ENCODE assay signal across 1 cellular context in the genomic region with DNA sequence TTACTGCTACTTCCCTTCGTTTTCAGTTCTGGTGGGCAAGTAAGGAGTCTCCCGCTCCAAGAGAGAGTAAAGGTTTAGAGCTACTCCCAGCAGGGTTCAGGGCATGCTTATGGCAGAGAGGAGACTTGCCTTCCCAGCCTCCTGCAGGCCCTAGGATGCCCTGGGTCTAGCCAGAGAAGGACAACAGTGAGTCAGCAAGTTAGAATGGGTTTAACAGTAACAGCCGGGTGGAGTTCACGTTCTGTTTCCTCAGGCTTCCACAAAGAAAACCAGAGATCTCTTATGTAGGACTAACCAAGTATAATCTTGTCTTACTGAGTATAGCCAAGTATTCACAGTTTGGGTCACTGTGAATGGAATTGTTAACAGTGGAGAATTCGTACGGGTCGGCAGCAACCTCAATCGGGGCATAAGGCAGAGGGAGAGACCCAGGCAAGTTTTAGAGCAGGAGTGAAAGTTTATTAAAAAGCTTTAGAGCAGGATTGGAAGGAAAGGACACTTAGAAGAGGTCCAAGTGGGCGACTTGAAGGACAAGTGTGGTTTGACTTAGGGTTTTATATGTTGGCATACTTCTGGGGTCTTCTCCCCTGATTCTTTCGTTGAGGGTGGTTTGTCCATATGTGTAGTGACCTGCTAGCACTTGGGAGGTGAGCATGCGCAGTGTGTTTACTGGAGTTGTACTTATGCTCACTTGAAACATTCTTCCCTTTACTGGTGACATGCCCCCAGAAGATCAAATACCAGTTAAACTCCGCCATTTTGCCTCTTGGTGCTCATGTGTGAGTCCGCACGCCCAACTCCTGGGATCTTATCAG.
A peak's percentile ranks its signal among the peaks of the same experiment; 100 is the strongest.
TF ChIP-seq lines count a peak whose summit lies in the region.

No MANE protein-coding gene starts in this region.

TF ChIP-seq in K562, 482 proteins besides CTCF, POLR2A, EP300 and RAD21 (continued from another document and continues in another):
- TF ChIP-seq, protein P1, sequence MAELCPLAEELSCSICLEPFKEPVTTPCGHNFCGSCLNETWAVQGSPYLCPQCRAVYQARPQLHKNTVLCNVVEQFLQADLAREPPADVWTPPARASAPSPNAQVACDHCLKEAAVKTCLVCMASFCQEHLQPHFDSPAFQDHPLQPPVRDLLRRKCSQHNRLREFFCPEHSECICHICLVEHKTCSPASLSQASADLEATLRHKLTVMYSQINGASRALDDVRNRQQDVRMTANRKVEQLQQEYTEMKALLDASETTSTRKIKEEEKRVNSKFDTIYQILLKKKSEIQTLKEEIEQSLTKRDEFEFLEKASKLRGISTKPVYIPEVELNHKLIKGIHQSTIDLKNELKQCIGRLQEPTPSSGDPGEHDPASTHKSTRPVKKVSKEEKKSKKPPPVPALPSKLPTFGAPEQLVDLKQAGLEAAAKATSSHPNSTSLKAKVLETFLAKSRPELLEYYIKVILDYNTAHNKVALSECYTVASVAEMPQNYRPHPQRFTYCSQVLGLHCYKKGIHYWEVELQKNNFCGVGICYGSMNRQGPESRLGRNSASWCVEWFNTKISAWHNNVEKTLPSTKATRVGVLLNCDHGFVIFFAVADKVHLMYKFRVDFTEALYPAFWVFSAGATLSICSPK (IDR thresholded peaks at IDR 0.05; ENCODE audit: borderline replicate concordance) = no peak
- TF ChIP-seq, protein P2, sequence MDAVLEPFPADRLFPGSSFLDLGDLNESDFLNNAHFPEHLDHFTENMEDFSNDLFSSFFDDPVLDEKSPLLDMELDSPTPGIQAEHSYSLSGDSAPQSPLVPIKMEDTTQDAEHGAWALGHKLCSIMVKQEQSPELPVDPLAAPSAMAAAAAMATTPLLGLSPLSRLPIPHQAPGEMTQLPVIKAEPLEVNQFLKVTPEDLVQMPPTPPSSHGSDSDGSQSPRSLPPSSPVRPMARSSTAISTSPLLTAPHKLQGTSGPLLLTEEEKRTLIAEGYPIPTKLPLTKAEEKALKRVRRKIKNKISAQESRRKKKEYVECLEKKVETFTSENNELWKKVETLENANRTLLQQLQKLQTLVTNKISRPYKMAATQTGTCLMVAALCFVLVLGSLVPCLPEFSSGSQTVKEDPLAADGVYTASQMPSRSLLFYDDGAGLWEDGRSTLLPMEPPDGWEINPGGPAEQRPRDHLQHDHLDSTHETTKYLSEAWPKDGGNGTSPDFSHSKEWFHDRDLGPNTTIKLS (IDR thresholded peaks at IDR 0.05; ENCODE audit: borderline replicate concordance, low read depth) = 0 out of 2 replicates have a peak, but pooled peaks have one; percentile 7
- TF ChIP-seq MED1 (CRISPR knock-in tag; IDR thresholded peaks at IDR 0.05; ENCODE audit: borderline replicate concordance) = no peak
- TF ChIP-seq ZNF766 (CRISPR knock-in tag; conservative IDR thresholded peaks at IDR 0.05) = peak; percentile 90
- no peak for TF ChIP-seq DACH1 (IDR thresholded peaks at IDR 0.05; ENCODE audit: partially characterized antibody)
- TF ChIP-seq GABPA (tag; conservative IDR thresholded peaks at IDR 0.05; ENCODE audit: low read depth) = peak; percentile 25; the same call in 1 of the 2 replicates
- TF ChIP-seq MCM5 (IDR thresholded peaks at IDR 0.05; ENCODE audit: low read depth) = no peak
- no peak for TF ChIP-seq KDM2B (CRISPR knock-in tag; IDR thresholded peaks at IDR 0.05)
- TF ChIP-seq MCM2 (IDR thresholded peaks at IDR 0.05; ENCODE audit: low read depth) = no peak
- 0 out of 2 replicates have a peak, but pooled peaks have one; percentile 12 for TF ChIP-seq ZNF134 (CRISPR knock-in tag; conservative IDR thresholded peaks at IDR 0.05)
- no peak for TF ChIP-seq IRF2 (CRISPR knock-in tag; IDR thresholded peaks at IDR 0.05)
- no peak for TF ChIP-seq ATF1 (CRISPR knock-in tag; IDR thresholded peaks at IDR 0.05)
- TF ChIP-seq ATF1 (tag; IDR thresholded peaks at IDR 0.05) = 0 out of 2 replicates have a peak, but pooled peaks have one; percentile 40
- TF ChIP-seq, protein P3, sequence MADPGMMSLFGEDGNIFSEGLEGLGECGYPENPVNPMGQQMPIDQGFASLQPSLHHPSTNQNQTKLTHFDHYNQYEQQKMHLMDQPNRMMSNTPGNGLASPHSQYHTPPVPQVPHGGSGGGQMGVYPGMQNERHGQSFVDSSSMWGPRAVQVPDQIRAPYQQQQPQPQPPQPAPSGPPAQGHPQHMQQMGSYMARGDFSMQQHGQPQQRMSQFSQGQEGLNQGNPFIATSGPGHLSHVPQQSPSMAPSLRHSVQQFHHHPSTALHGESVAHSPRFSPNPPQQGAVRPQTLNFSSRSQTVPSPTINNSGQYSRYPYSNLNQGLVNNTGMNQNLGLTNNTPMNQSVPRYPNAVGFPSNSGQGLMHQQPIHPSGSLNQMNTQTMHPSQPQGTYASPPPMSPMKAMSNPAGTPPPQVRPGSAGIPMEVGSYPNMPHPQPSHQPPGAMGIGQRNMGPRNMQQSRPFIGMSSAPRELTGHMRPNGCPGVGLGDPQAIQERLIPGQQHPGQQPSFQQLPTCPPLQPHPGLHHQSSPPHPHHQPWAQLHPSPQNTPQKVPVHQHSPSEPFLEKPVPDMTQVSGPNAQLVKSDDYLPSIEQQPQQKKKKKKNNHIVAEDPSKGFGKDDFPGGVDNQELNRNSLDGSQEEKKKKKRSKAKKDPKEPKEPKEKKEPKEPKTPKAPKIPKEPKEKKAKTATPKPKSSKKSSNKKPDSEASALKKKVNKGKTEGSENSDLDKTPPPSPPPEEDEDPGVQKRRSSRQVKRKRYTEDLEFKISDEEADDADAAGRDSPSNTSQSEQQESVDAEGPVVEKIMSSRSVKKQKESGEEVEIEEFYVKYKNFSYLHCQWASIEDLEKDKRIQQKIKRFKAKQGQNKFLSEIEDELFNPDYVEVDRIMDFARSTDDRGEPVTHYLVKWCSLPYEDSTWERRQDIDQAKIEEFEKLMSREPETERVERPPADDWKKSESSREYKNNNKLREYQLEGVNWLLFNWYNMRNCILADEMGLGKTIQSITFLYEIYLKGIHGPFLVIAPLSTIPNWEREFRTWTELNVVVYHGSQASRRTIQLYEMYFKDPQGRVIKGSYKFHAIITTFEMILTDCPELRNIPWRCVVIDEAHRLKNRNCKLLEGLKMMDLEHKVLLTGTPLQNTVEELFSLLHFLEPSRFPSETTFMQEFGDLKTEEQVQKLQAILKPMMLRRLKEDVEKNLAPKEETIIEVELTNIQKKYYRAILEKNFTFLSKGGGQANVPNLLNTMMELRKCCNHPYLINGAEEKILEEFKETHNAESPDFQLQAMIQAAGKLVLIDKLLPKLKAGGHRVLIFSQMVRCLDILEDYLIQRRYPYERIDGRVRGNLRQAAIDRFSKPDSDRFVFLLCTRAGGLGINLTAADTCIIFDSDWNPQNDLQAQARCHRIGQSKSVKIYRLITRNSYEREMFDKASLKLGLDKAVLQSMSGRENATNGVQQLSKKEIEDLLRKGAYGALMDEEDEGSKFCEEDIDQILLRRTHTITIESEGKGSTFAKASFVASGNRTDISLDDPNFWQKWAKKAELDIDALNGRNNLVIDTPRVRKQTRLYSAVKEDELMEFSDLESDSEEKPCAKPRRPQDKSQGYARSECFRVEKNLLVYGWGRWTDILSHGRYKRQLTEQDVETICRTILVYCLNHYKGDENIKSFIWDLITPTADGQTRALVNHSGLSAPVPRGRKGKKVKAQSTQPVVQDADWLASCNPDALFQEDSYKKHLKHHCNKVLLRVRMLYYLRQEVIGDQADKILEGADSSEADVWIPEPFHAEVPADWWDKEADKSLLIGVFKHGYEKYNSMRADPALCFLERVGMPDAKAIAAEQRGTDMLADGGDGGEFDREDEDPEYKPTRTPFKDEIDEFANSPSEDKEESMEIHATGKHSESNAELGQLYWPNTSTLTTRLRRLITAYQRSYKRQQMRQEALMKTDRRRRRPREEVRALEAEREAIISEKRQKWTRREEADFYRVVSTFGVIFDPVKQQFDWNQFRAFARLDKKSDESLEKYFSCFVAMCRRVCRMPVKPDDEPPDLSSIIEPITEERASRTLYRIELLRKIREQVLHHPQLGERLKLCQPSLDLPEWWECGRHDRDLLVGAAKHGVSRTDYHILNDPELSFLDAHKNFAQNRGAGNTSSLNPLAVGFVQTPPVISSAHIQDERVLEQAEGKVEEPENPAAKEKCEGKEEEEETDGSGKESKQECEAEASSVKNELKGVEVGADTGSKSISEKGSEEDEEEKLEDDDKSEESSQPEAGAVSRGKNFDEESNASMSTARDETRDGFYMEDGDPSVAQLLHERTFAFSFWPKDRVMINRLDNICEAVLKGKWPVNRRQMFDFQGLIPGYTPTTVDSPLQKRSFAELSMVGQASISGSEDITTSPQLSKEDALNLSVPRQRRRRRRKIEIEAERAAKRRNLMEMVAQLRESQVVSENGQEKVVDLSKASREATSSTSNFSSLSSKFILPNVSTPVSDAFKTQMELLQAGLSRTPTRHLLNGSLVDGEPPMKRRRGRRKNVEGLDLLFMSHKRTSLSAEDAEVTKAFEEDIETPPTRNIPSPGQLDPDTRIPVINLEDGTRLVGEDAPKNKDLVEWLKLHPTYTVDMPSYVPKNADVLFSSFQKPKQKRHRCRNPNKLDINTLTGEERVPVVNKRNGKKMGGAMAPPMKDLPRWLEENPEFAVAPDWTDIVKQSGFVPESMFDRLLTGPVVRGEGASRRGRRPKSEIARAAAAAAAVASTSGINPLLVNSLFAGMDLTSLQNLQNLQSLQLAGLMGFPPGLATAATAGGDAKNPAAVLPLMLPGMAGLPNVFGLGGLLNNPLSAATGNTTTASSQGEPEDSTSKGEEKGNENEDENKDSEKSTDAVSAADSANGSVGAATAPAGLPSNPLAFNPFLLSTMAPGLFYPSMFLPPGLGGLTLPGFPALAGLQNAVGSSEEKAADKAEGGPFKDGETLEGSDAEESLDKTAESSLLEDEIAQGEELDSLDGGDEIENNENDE (IDR thresholded peaks at IDR 0.05; ENCODE audit: low read depth, low read length) = no peak
- TF ChIP-seq, protein P4, sequence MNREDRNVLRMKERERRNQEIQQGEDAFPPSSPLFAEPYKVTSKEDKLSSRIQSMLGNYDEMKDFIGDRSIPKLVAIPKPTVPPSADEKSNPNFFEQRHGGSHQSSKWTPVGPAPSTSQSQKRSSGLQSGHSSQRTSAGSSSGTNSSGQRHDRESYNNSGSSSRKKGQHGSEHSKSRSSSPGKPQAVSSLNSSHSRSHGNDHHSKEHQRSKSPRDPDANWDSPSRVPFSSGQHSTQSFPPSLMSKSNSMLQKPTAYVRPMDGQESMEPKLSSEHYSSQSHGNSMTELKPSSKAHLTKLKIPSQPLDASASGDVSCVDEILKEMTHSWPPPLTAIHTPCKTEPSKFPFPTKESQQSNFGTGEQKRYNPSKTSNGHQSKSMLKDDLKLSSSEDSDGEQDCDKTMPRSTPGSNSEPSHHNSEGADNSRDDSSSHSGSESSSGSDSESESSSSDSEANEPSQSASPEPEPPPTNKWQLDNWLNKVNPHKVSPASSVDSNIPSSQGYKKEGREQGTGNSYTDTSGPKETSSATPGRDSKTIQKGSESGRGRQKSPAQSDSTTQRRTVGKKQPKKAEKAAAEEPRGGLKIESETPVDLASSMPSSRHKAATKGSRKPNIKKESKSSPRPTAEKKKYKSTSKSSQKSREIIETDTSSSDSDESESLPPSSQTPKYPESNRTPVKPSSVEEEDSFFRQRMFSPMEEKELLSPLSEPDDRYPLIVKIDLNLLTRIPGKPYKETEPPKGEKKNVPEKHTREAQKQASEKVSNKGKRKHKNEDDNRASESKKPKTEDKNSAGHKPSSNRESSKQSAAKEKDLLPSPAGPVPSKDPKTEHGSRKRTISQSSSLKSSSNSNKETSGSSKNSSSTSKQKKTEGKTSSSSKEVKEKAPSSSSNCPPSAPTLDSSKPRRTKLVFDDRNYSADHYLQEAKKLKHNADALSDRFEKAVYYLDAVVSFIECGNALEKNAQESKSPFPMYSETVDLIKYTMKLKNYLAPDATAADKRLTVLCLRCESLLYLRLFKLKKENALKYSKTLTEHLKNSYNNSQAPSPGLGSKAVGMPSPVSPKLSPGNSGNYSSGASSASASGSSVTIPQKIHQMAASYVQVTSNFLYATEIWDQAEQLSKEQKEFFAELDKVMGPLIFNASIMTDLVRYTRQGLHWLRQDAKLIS (CRISPR knock-in tag; IDR thresholded peaks at IDR 0.05) = no peak
- TF ChIP-seq MAFK (IDR thresholded peaks at IDR 0.05; ENCODE audit: low read length) = peak; percentile 94
- TF ChIP-seq, protein P5, sequence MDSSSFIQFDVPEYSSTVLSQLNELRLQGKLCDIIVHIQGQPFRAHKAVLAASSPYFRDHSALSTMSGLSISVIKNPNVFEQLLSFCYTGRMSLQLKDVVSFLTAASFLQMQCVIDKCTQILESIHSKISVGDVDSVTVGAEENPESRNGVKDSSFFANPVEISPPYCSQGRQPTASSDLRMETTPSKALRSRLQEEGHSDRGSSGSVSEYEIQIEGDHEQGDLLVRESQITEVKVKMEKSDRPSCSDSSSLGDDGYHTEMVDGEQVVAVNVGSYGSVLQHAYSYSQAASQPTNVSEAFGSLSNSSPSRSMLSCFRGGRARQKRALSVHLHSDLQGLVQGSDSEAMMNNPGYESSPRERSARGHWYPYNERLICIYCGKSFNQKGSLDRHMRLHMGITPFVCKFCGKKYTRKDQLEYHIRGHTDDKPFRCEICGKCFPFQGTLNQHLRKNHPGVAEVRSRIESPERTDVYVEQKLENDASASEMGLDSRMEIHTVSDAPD (CRISPR knock-in tag; IDR thresholded peaks at IDR 0.05) = no peak
- TF ChIP-seq ZFP36 (IDR thresholded peaks at IDR 0.05; ENCODE audit: low read depth, low read length, partially characterized antibody) = no peak
- no peak for TF ChIP-seq MEF2A (IDR thresholded peaks at IDR 0.05; ENCODE audit: control insufficient read depth, low read depth, low read length)
- TF ChIP-seq, protein P6, sequence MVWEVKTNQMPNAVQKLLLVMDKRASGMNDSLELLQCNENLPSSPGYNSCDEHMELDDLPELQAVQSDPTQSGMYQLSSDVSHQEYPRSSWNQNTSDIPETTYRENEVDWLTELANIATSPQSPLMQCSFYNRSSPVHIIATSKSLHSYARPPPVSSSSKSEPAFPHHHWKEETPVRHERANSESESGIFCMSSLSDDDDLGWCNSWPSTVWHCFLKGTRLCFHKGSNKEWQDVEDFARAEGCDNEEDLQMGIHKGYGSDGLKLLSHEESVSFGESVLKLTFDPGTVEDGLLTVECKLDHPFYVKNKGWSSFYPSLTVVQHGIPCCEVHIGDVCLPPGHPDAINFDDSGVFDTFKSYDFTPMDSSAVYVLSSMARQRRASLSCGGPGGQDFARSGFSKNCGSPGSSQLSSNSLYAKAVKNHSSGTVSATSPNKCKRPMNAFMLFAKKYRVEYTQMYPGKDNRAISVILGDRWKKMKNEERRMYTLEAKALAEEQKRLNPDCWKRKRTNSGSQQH (CRISPR knock-in tag; IDR thresholded peaks at IDR 0.05) = no peak
- peak; percentile 31; the same call in 1 of the 2 replicates for TF ChIP-seq BHLHE40 (IDR thresholded peaks at IDR 0.05; ENCODE audit: low read length)
- TF ChIP-seq MYNN (IDR thresholded peaks at IDR 0.05) = 0 out of 2 replicates have a peak, but pooled peaks have one; percentile 46
- no peak for TF ChIP-seq MYNN (CRISPR knock-in tag; IDR thresholded peaks at IDR 0.05)
- TF ChIP-seq, protein P7, sequence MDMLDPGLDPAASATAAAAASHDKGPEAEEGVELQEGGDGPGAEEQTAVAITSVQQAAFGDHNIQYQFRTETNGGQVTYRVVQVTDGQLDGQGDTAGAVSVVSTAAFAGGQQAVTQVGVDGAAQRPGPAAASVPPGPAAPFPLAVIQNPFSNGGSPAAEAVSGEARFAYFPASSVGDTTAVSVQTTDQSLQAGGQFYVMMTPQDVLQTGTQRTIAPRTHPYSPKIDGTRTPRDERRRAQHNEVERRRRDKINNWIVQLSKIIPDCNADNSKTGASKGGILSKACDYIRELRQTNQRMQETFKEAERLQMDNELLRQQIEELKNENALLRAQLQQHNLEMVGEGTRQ (CRISPR knock-in tag; IDR thresholded peaks at IDR 0.05) = no peak
- peak; percentile 54; the same call in 1 of the 2 replicates for TF ChIP-seq SMARCE1 (IDR thresholded peaks at IDR 0.05)
